6 cellular contexts compared by ENCODE assay signal in genomic region chr22:18927573-18927972, GRCh38. TPM values are rescaled to one million over a fixed set of nuclear protein-coding genes. Genes with fewer than 3 reads are reported as not detected.
"Had no signal": no experiment of that assay in that cellular context is flagged by ENCODE, and none has a peak within 500 bp of the region (broad histone marks: within the 10 kb centered on the region; RNA-seq: fewer than 3 reads in every experiment).

No MANE protein-coding gene starts in this region.

- H3K27me3 Mint-ChIP-seq: IgD-negative memory B cell had no signal

- H3K4me3 Mint-ChIP-seq: IgD-negative memory B cell had no signal

- H3K36me3 Mint-ChIP-seq: IgD-negative memory B cell had no signal

- H3K4me3 ChIP-seq: K562 had no signal

- DNase-seq: IMR-90 had no signal

- ATAC-seq: HepG2, K562 had no signal

- FAIRE-seq: HepG2, HTR-8/SVneo, K562 had no signal

- H3K27ac ChIP-seq: HL-60 had no signal

- H3K4me1 Mint-ChIP-seq: IgD-negative memory B cell had no signal

- H3K27ac Mint-ChIP-seq: IgD-negative memory B cell had no signal

- H3K9me3 Mint-ChIP-seq: IgD-negative memory B cell had no signal

RNA-seq across cellular contexts. Expression of gene PRODH, which starts 8.5 kb away (rescaled TPM):
- total RNA-seq: IMR-90, K562 had no signal
- polyA plus RNA-seq: IgD-negative memory B cell had no signal

RNA-seq across cellular contexts. Expression of gene DGCR6, which starts 21.5 kb away (rescaled TPM):
- polyA plus RNA-seq: HepG2 had no signal
